10 cellular contexts compared by ENCODE assay signal in the genomic region with DNA sequence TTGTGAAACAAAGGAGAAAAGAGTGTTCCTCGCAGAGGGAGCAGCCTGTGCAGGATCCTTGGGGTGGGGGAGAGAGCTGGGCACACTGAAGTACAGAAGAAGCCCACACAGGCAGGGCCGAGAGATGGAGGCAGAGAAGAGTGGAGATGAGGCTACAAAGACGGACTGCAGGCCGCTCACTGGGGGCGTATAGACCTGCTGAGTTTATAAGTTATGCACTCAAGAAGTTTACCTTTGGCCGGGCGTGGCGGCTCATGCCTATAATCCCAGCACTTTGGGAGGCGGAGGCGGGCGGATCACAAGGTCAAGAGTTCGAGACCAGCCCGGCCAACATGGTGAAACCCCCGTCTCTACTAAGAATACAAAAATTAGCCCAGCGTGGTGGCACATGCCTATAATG. TPM values are rescaled to one million over a fixed set of nuclear protein-coding genes. Genes with fewer than 3 reads are reported as not detected.
"Had no signal": no experiment of that assay in that cellular context is flagged by ENCODE, and none has a peak within 500 bp of the region (broad histone marks: within the 10 kb centered on the region; RNA-seq: fewer than 3 reads in every experiment).

No MANE protein-coding gene starts in this region.

RNA-seq across cellular contexts. Expression of a gene that starts 7.6 kb away (rescaled TPM):
- total RNA-seq: activated CD8-positive, alpha-beta memory T cell treated with anti-CD3 and anti-CD28 coated beads for 36 hours; activated naive CD8-positive, alpha-beta T cell treated with anti-CD3 and anti-CD28 coated beads for 36 hours; activated T-helper 1 cell treated with anti-CD3 and anti-CD28 coated beads, Interleukin-12 subunit alpha, Interleukin-12 subunit beta, Interleukin-2, Interleukin-4 antibody, amounts not matched to agents 30 ng/mL and 10 ng/mL and 1 ng/mL, durations not matched to agents 14 hours and 24 hours and 36 hours; dermis microvascular lymphatic vessel endothelial cell; endodermal cell; esophagus muscularis mucosa; left lung; prostate gland; T-helper 1 cell treated with Interleukin-12 subunit alpha and Interleukin-12 subunit beta and Interleukin-4 antibody, amounts not matched to agents 30 ng/mL and 1 ng/mL, for 36 hours had no signal
- polyA plus RNA-seq: neural cell had no signal

RNA-seq across cellular contexts. Expression of a gene that starts 16.2 kb away (rescaled TPM):
- total RNA-seq: activated T-helper 1 cell treated with anti-CD3 and anti-CD28 coated beads, Interleukin-12 subunit alpha, Interleukin-12 subunit beta, Interleukin-2, Interleukin-4 antibody, amounts not matched to agents 30 ng/mL and 10 ng/mL and 1 ng/mL, durations not matched to agents 14 hours and 24 hours and 36 hours; dermis microvascular lymphatic vessel endothelial cell; T-helper 1 cell treated with Interleukin-12 subunit alpha and Interleukin-12 subunit beta and Interleukin-4 antibody, amounts not matched to agents 30 ng/mL and 1 ng/mL, for 36 hours had no signal
